ENCODE assay signal across 8 cellular contexts in the genomic region with DNA sequence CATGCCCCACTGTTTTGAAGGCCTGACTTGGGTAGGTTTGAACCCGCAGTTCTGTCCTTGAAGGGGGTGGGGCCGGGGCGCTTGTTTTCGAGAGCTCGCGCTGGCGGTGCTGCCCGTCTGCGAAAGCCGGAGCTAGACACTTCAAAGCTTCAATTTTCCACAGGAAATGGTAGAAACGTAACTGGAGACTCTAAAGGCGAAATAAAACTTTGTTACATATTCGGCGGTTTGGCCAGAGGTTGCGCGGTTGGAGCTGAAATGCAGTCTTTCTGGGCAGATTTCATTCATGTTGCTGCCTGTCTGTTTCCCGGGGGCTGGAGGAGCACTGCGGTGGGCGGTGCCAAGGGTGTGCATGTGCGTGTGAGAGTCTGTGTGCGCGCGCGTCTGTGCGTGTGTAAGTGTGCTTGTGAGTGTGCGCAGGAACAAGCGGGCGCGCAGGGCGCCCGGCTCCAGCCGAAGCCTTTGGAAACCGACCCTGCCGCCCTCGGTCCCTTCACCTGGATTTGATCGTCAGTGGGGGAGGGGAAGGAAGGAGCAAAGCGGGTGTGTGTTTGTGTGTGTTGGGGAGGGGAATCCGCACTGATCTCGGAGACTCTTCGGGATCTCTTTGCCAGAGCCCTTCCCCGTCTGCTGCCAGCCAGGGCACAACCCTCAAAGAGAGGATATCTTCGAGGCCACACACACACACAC.
DNase-seq lines count a peak whose midpoint lies in the region; ATAC-seq lines count a peak whose summit lies in the region.

No MANE protein-coding gene starts in this region.

- peak overlapping the region; percentile 92 for H3K4me3 Mint-ChIP-seq in activated naive CD8-positive, alpha-beta T cell treated with anti-CD3 and anti-CD28 coated beads, Interleukin-2, amount 50 U/mL, for 24 hours

- H3K27me3 Mint-ChIP-seq in activated naive CD8-positive, alpha-beta T cell treated with anti-CD3 and anti-CD28 coated beads, Interleukin-2, amount 50 U/mL, for 24 hours, result peaks cover 15% of the 10 kb centered on the region

- peak; percentile 50 for ATAC-seq in activated naive CD8-positive, alpha-beta T cell treated with anti-CD3 and anti-CD28 coated beads, Interleukin-2, amount 50 U/mL, for 24 hours

- H3K36me3 ChIP-seq in iPS-20b (ENCODE audit: insufficient read depth, low read depth, low read length), result no peaks in the 10 kb centered on the region

- peaks cover 64% of the 10 kb centered on the region for H3K27me3 ChIP-seq in iPS-20b (ENCODE audit: insufficient read depth, low read length)

- no peaks in the 10 kb centered on the region for H3K9me3 Mint-ChIP-seq in activated naive CD8-positive, alpha-beta T cell treated with anti-CD3 and anti-CD28 coated beads, Interleukin-2, amount 50 U/mL, for 24 hours

- H3K4me3 ChIP-seq in iPS-20b (ENCODE audit: low read length), result peak overlapping the region; percentile 81

- H3K27ac ChIP-seq in iPS-20b (ENCODE audit: low read length), result no peak overlapping the region

- DNase-seq in GM03348 (ENCODE audit: low spot score) (peak; percentile 42), SW480 (ENCODE audit: low spot score) (peak; percentile 56), hepatic stellate cell (ENCODE audit: low spot score) (no peak), COLO829 (ENCODE audit: low spot score) (no peak), putamen (ENCODE audit: low spot score) (no peak)
- peak; percentile 78 for DNase-seq in activated naive CD8-positive, alpha-beta T cell treated with anti-CD3 and anti-CD28 coated beads, Interleukin-2, amount 50 U/mL, for 24 hours
- DNase-seq in stimulated activated CD4-positive, alpha-beta T cell treated with anti-CD3 and anti-CD28 coated beads, Interleukin-2, amount 100 ng/mL, for 4 hours (ENCODE audit: low read depth), result peak; percentile 62

- H3K36me3 Mint-ChIP-seq in activated naive CD8-positive, alpha-beta T cell treated with anti-CD3 and anti-CD28 coated beads, Interleukin-2, amount 50 U/mL, for 24 hours (ENCODE audit: low read depth), result peaks cover 2% of the 10 kb centered on the region

- peaks cover 8% of the 10 kb centered on the region; the same call in 1 of the 2 replicates for H3K4me1 ChIP-seq in iPS-20b (ENCODE audit: insufficient read depth, low read length)

- H3K27ac Mint-ChIP-seq in activated naive CD8-positive, alpha-beta T cell treated with anti-CD3 and anti-CD28 coated beads, Interleukin-2, amount 50 U/mL, for 24 hours, result peak overlapping the region; percentile 96

- peaks cover 51% of the 10 kb centered on the region for H3K4me1 Mint-ChIP-seq in activated naive CD8-positive, alpha-beta T cell treated with anti-CD3 and anti-CD28 coated beads, Interleukin-2, amount 50 U/mL, for 24 hours

- peak overlapping the region; percentile 60; the same call in 1 of the 2 replicates for H3K9ac ChIP-seq in iPS-20b (ENCODE audit: low read depth, low read length)

- H3K9me3 ChIP-seq in iPS-20b (ENCODE audit: insufficient read depth, low read depth, low read length), result no peaks in the 10 kb centered on the region

Comparison
In these comparisons a context has a peak if more than half of its experiments do, and no peak if none do; other contexts are left out.
1. DNase-seq: peak in GM03348 (single experiment), SW480 (single experiment), activated naive CD8-positive, alpha-beta T cell treated with anti-CD3 and anti-CD28 coated beads, Interleukin-2, amount 50 U/mL, for 24 hours (single experiment) and stimulated activated CD4-positive, alpha-beta T cell treated with anti-CD3 and anti-CD28 coated beads, Interleukin-2, amount 100 ng/mL, for 4 hours (single experiment); none in hepatic stellate cell (single experiment), COLO829 (single experiment) and putamen (single experiment).